17 cellular contexts compared by ENCODE assay signal in genomic region chr2:225103737-225104141, GRCh38.
DNase-seq lines count a peak whose midpoint lies in the region; ATAC-seq, FAIRE-seq and TF ChIP-seq lines count a peak whose summit lies in the region.
"Had no signal": no experiment of that assay in that cellular context is flagged by ENCODE, and none has a peak within 500 bp of the region (broad histone marks: within the 10 kb centered on the region; RNA-seq: fewer than 3 reads in every experiment).

No MANE protein-coding gene starts in this region.

- peak overlapping the region; percentile 23 for H3K27ac ChIP-seq in urinary bladder (ENCODE audit: low read depth)
- H3K27ac ChIP-seq: neural progenitor cell, SK-N-MC, VCaP had no signal

- H3K4me1 Mint-ChIP-seq in natural killer cell = no peaks in the 10 kb centered on the region
- H3K4me1 Mint-ChIP-seq in T-helper 2 cell treated with Interferon-gamma antibody and Interleukin-4, amounts not matched to agents 5 μg/mL and 100 μg/mL, for 36 hours (ENCODE audit: low read depth) = no peaks in the 10 kb centered on the region
- no peaks in the 10 kb centered on the region for H3K4me1 Mint-ChIP-seq in activated CD4-positive, alpha-beta memory T cell treated with anti-CD3 and anti-CD28 coated beads for 36 hours (ENCODE audit: low read depth)
- H3K4me1 Mint-ChIP-seq: activated CD8-positive, alpha-beta memory T cell treated with anti-CD3 and anti-CD28 coated beads, Interleukin-2, amount 10 ng/mL, durations not matched to agents 7 days and 5 days; neural progenitor cell had no signal

- no peak overlapping the region for H3K27ac Mint-ChIP-seq in natural killer cell
- H3K27ac Mint-ChIP-seq in T-helper 2 cell treated with Interferon-gamma antibody and Interleukin-4, amounts not matched to agents 5 μg/mL and 100 μg/mL, for 36 hours = no peak overlapping the region
- no peak overlapping the region for H3K27ac Mint-ChIP-seq in activated CD4-positive, alpha-beta memory T cell treated with anti-CD3 and anti-CD28 coated beads for 36 hours
- H3K27ac Mint-ChIP-seq: activated CD8-positive, alpha-beta memory T cell treated with anti-CD3 and anti-CD28 coated beads, Interleukin-2, amount 10 ng/mL, durations not matched to agents 7 days and 5 days; activated naive CD4-positive, alpha-beta T cell treated with anti-CD3 and anti-CD28 coated beads for 36 hours; neural progenitor cell; stimulated activated naive CD8-positive, alpha-beta T cell treated with anti-CD3 and anti-CD28 coated beads, Interleukin-15, Interleukin-2, amounts not matched to agents 100 ng/mL and 50 ng/mL, for 24 hours had no signal

- H3K4me3 Mint-ChIP-seq in natural killer cell = no peak overlapping the region
- no peak overlapping the region for H3K4me3 Mint-ChIP-seq in T-helper 2 cell treated with Interferon-gamma antibody and Interleukin-4, amounts not matched to agents 5 μg/mL and 100 μg/mL, for 36 hours
- H3K4me3 Mint-ChIP-seq in activated CD4-positive, alpha-beta memory T cell treated with anti-CD3 and anti-CD28 coated beads for 36 hours = no peak overlapping the region
- H3K4me3 Mint-ChIP-seq: activated CD8-positive, alpha-beta memory T cell treated with anti-CD3 and anti-CD28 coated beads, Interleukin-2, amount 10 ng/mL, durations not matched to agents 7 days and 5 days; activated naive CD4-positive, alpha-beta T cell treated with anti-CD3 and anti-CD28 coated beads for 36 hours; neural progenitor cell; stimulated activated naive CD8-positive, alpha-beta T cell treated with anti-CD3 and anti-CD28 coated beads, Interleukin-15, Interleukin-2, amounts not matched to agents 100 ng/mL and 50 ng/mL, for 24 hours had no signal

- H3K27me3 Mint-ChIP-seq in natural killer cell (ENCODE audit: low read depth in 2 of 2) = no peaks in the 10 kb centered on the region
- H3K27me3 Mint-ChIP-seq in T-helper 2 cell treated with Interferon-gamma antibody and Interleukin-4, amounts not matched to agents 5 μg/mL and 100 μg/mL, for 36 hours (ENCODE audit: low read depth) = peaks cover 5% of the 10 kb centered on the region
- H3K27me3 Mint-ChIP-seq in activated CD4-positive, alpha-beta memory T cell treated with anti-CD3 and anti-CD28 coated beads for 36 hours = no peaks in the 10 kb centered on the region
- H3K27me3 Mint-ChIP-seq: activated CD8-positive, alpha-beta memory T cell treated with anti-CD3 and anti-CD28 coated beads, Interleukin-2, amount 10 ng/mL, durations not matched to agents 7 days and 5 days; stimulated activated naive CD8-positive, alpha-beta T cell treated with anti-CD3 and anti-CD28 coated beads, Interleukin-15, Interleukin-2, amounts not matched to agents 100 ng/mL and 50 ng/mL, for 24 hours had no signal

- DNase-seq in H54 (ENCODE audit: insufficient read length, low spot score) = no peak
- peak; percentile 5 for DNase-seq in T1000 (lab: John Stamatoyannopoulos, UW)
- peak; percentile 82 for DNase-seq in fibroblast of peridontal ligament (ENCODE audit: extremely low read depth)
- DNase-seq in natural killer cell = no peak
- no peak for DNase-seq in T-helper 2 cell treated with Interferon-gamma antibody and Interleukin-4, amounts not matched to agents 5 μg/mL and 100 μg/mL, for 36 hours (ENCODE audit: low spot score)
- DNase-seq in activated CD4-positive, alpha-beta memory T cell treated with anti-CD3 and anti-CD28 coated beads for 36 hours = no peak
- DNase-seq: activated CD8-positive, alpha-beta memory T cell treated with anti-CD3 and anti-CD28 coated beads, Interleukin-2, amount 10 ng/mL, durations not matched to agents 7 days and 5 days; activated naive CD4-positive, alpha-beta T cell treated with anti-CD3 and anti-CD28 coated beads for 36 hours; Caco-2; central memory CD4-positive, alpha-beta T cell; MM.1S had no signal

- TF ChIP-seq POLR2A in H54 (IDR thresholded peaks at IDR 0.05; ENCODE audit: low read depth, low read length) = no peak

- CTCF ChIA-PET in activated CD4-positive, alpha-beta memory T cell treated with anti-CD3 and anti-CD28 coated beads for 36 hours (lab: Charles Lee) = no interaction called here

- 64% methylated on average over 2 of the region's 2 CpGs for WGBS in urinary bladder

- no peaks in the 10 kb centered on the region for H3K4me1 ChIP-seq in urinary bladder (ENCODE audit: insufficient read depth)
- H3K4me1 ChIP-seq: Caco-2, HAP-1, neural progenitor cell had no signal

- FAIRE-seq in H54 (lab: Jason Lieb, UNC) = peak; percentile 85

- intact Hi-C loops in natural killer cell (cut with micrococcal nuclease) = no loop called here
- intact Hi-C loops in activated CD4-positive, alpha-beta memory T cell treated with anti-CD3 and anti-CD28 coated beads for 36 hours (cut with micrococcal nuclease) = no loop called here

- H3K9me3 Mint-ChIP-seq in natural killer cell = no peaks in the 10 kb centered on the region
- H3K9me3 Mint-ChIP-seq in T-helper 2 cell treated with Interferon-gamma antibody and Interleukin-4, amounts not matched to agents 5 μg/mL and 100 μg/mL, for 36 hours = no peaks in the 10 kb centered on the region
- no peaks in the 10 kb centered on the region for H3K9me3 Mint-ChIP-seq in activated CD4-positive, alpha-beta memory T cell treated with anti-CD3 and anti-CD28 coated beads for 36 hours
- H3K9me3 Mint-ChIP-seq: activated naive CD4-positive, alpha-beta T cell treated with anti-CD3 and anti-CD28 coated beads for 36 hours; neural progenitor cell; stimulated activated naive CD8-positive, alpha-beta T cell treated with anti-CD3 and anti-CD28 coated beads, Interleukin-15, Interleukin-2, amounts not matched to agents 100 ng/mL and 50 ng/mL, for 24 hours had no signal

- H3K36me3 Mint-ChIP-seq in natural killer cell = no peaks in the 10 kb centered on the region
- H3K36me3 Mint-ChIP-seq in T-helper 2 cell treated with Interferon-gamma antibody and Interleukin-4, amounts not matched to agents 5 μg/mL and 100 μg/mL, for 36 hours (ENCODE audit: low read depth) = no peaks in the 10 kb centered on the region
- H3K36me3 Mint-ChIP-seq in activated CD4-positive, alpha-beta memory T cell treated with anti-CD3 and anti-CD28 coated beads for 36 hours = no peaks in the 10 kb centered on the region
- H3K36me3 Mint-ChIP-seq: activated CD8-positive, alpha-beta memory T cell treated with anti-CD3 and anti-CD28 coated beads, Interleukin-2, amount 10 ng/mL, durations not matched to agents 7 days and 5 days; neural progenitor cell had no signal

- H3K4me3 ChIP-seq in urinary bladder (ENCODE audit: low read depth, low read length) = no peak overlapping the region
- H3K4me3 ChIP-seq: HAP-1, neural progenitor cell, SK-N-MC had no signal

- no peak for TF ChIP-seq CTCF in natural killer cell (IDR thresholded peaks at IDR 0.05)

- POLR2A ChIA-PET in activated CD4-positive, alpha-beta memory T cell treated with anti-CD3 and anti-CD28 coated beads for 36 hours (lab: Charles Lee) = no interaction called here

- H3K36me3 ChIP-seq in urinary bladder (ENCODE audit: insufficient read depth) = no peaks in the 10 kb centered on the region
- H3K36me3 ChIP-seq: HAP-1, neural progenitor cell had no signal

- no peak for ATAC-seq in natural killer cell
- ATAC-seq: activated CD8-positive, alpha-beta memory T cell treated with anti-CD3 and anti-CD28 coated beads, Interleukin-2, amount 10 ng/mL, durations not matched to agents 7 days and 5 days had no signal

Comparison
In these comparisons a context has a peak if more than half of its experiments do, and no peak if none do; other contexts are left out.
1. DNase-seq: peak in T1000 (single experiment) and fibroblast of peridontal ligament (single experiment); none in H54 (single experiment), natural killer cell (single experiment), T-helper 2 cell treated with Interferon-gamma antibody and Interleukin-4, amounts not matched to agents 5 μg/mL and 100 μg/mL, for 36 hours (single experiment) and activated CD4-positive, alpha-beta memory T cell treated with anti-CD3 and anti-CD28 coated beads for 36 hours (single experiment).